In genomic region chr20:18004389-18005031, GRCh38 we compare ENCODE assay signal across 1 cellular context.
TF ChIP-seq lines count a peak whose summit lies in the region.

No MANE protein-coding gene starts in this region.

TF ChIP-seq in GM12878, 131 proteins besides CTCF, POLR2A, EP300 and RAD21:
- TF ChIP-seq CREM (IDR thresholded peaks at IDR 0.05; ENCODE audit: low read depth) (no peak), RB1 (IDR thresholded peaks at IDR 0.05; ENCODE audit: borderline replicate concordance) (no peak), TARDBP (IDR thresholded peaks at IDR 0.05; ENCODE audit: borderline replicate concordance) (no peak), SPI1 (IDR thresholded peaks at IDR 0.05; ENCODE audit: borderline replicate concordance, insufficient read depth, low read depth, low read length) (no peak), MAX (IDR thresholded peaks at IDR 0.05; ENCODE audit: low read depth, low read length) (no peak), TAF1 (IDR thresholded peaks at IDR 0.05; ENCODE audit: borderline replicate concordance, low read depth, low read length) (no peak), USF1 (IDR thresholded peaks at IDR 0.05; ENCODE audit: borderline replicate concordance, extremely low read length, insufficient read depth, low read depth, low read length) (no peak), KDM1A (IDR thresholded peaks at IDR 0.05; ENCODE audit: borderline replicate concordance) (no peak)
